ENCODE assay signal across 8 cellular contexts in genomic region chr17:80264048-80264792, GRCh38. TPM values are rescaled to one million over a fixed set of nuclear protein-coding genes. Genes with fewer than 3 reads are reported as not detected.
DNase-seq lines count a peak whose midpoint lies in the region; ATAC-seq and TF ChIP-seq lines count a peak whose summit lies in the region.

No MANE protein-coding gene starts in this region.

- H3K27ac Mint-ChIP-seq in CD14-positive monocyte, result peak overlapping the region; percentile 86 to 98 (median 96)

- peak overlapping the region; percentile 88 to 99 for H3K4me3 Mint-ChIP-seq in CD14-positive monocyte

- peaks cover 48% of the 10 kb centered on the region for H4K20me1 ChIP-seq in OCI-LY3 (ENCODE audit: insufficient read depth, low read length)

- H3K4me1 ChIP-seq in OCI-LY3 (ENCODE audit: low read length) (peaks cover 40% of the 10 kb centered on the region), ascending aorta (peaks cover 15 to 25% of the 10 kb centered on the region in 2 donors), neutrophil (ENCODE audit: control insufficient read depth in 1 of 2, insufficient read depth in 1 of 2, low read depth in 1 of 2, low read length in 1 of 2) (peaks cover 45 to 49% of the 10 kb centered on the region in 2 experiments), BE2C (peaks cover 16% of the 10 kb centered on the region)

- H3K36me3 ChIP-seq in OCI-LY3 (replicated peaks; ENCODE audit: low read depth, low read length) (peaks cover 52% of the 10 kb centered on the region), ascending aorta (peaks cover 9 to 18% of the 10 kb centered on the region in 2 donors), neutrophil (peaks cover 35% of the 10 kb centered on the region), BE2C (no peaks in the 10 kb centered on the region)

- H3K4me3 ChIP-seq in OCI-LY3 (ENCODE audit: low read length), result peak overlapping the region; percentile 93
- H3K4me3 ChIP-seq in ascending aorta, result peak overlapping the region in 1 of 2 donors; percentile 57
- peak overlapping the region; percentile 94 to 97 for H3K4me3 ChIP-seq in neutrophil (ENCODE audit: low read depth in 1 of 2, low read length in 1 of 2)
- no peak overlapping the region for H3K4me3 ChIP-seq in BE2C (ENCODE audit: low read depth, low read length)

- ATAC-seq in GM21526 (IDR thresholded peaks at IDR 0.05; ENCODE audit: low FRiP score, unreplicated experiment) (no peak), GM21390 (IDR thresholded peaks at IDR 0.05; ENCODE audit: unreplicated experiment) (no peak)

- TF ChIP-seq POLR2A in erythroblast (IDR thresholded peaks at IDR 0.05; ENCODE audit: low read length), result no peak

- TF ChIP-seq CTCF in CD14-positive monocyte (IDR thresholded peaks at IDR 0.05) (no peak), OCI-LY3 (IDR thresholded peaks at IDR 0.05; ENCODE audit: low read depth, low read length) (no peak), ascending aorta (IDR thresholded peaks at IDR 0.05) (no peak), neutrophil (IDR thresholded peaks at IDR 0.05) (no peak), BE2C (IDR thresholded peaks at IDR 0.05; ENCODE audit: low read depth, low read length) (no peak)

- H3K9ac ChIP-seq in OCI-LY3 (ENCODE audit: low read length), result peak overlapping the region; percentile 95

- no peak overlapping the region for H2AFZ ChIP-seq in OCI-LY3 (ENCODE audit: low read depth, low read length)

- H3K9me3 Mint-ChIP-seq in CD14-positive monocyte, result peaks cover 0 to 2% (median 0%) of the 10 kb centered on the region in 7 donors

- H3K4me1 Mint-ChIP-seq in CD14-positive monocyte, result peaks cover 56% of the 10 kb centered on the region

- H3K9me3 ChIP-seq in OCI-LY3 (ENCODE audit: insufficient read depth, low read length), result no peaks in the 10 kb centered on the region
- no peaks in the 10 kb centered on the region for H3K9me3 ChIP-seq in ascending aorta
- H3K9me3 ChIP-seq in neutrophil, result no peaks in the 10 kb centered on the region
- H3K9me3 ChIP-seq in BE2C, result no peaks in the 10 kb centered on the region

- H3K36me3 Mint-ChIP-seq in CD14-positive monocyte, result peaks cover 16 to 17% of the 10 kb centered on the region in 2 donors

- peaks cover 4 to 9% (median 5%) of the 10 kb centered on the region in 3 donors for H3K27me3 Mint-ChIP-seq in CD14-positive monocyte (ENCODE audit: low read depth in 3 of 3)

- intact Hi-C loops in CD14-positive monocyte (cut with micrococcal nuclease) (loop anchor here (5.0 kb wide), 5 partner anchors 42 to 172 kb away; partner anchors contain the start of genes EIF4A3 (in 2 of the 2), SGSH (in 2 of the 2), SLC26A11 (in 2 of the 2) and GAA (in 1 of the 2)), ascending aorta (cut with DNase I) (loop anchor here (5.0 kb wide), 2 partner anchors 117 to 162 kb away; partner anchors contain the start of genes EIF4A3 and GAA)

- H3K4me2 ChIP-seq in OCI-LY3 (ENCODE audit: low read length), result peak overlapping the region; percentile 97

- peaks cover 84% of the 10 kb centered on the region for H3K79me2 ChIP-seq in OCI-LY3 (ENCODE audit: low read length)

- peak overlapping the region; percentile 92 for H3K27ac ChIP-seq in OCI-LY3 (ENCODE audit: low read length)
- H3K27ac ChIP-seq in ascending aorta, result peak overlapping the region; percentile 72 to 97
- peak overlapping the region; percentile 98 for H3K27ac ChIP-seq in neutrophil

- H3K27me3 ChIP-seq in OCI-LY3 (ENCODE audit: low read depth, low read length) (no peaks in the 10 kb centered on the region), ascending aorta (no peaks in the 10 kb centered on the region), neutrophil (peaks cover 5% of the 10 kb centered on the region), BE2C (no peaks in the 10 kb centered on the region)

- DNase-seq in CD14-positive monocyte (ENCODE audit: low spot score) (no peak), ascending aorta (ENCODE audit: low spot score in 2 of 2) (no peak), BE2C (no peak), erythroblast (lab: John Stamatoyannopoulos, UW) (no peak)

RNA-seq across cellular contexts. Expression of gene RNF213, which starts 3.6 kb away (rescaled TPM):
- polyA plus RNA-seq in CD14-positive monocyte, result 10 to 100 TPM; 10.3 to 18.1 TPM
- total RNA-seq in ascending aorta, result 155 TPM
- polyA plus RNA-seq in BE2C (2012; ENCODE audit: insufficient read depth, insufficient read length, low read depth), result 37.4 TPM

RNA-seq across cellular contexts. Expression of gene SLC26A11, which starts 44.0 kb away (rescaled TPM):
- polyA plus RNA-seq in CD14-positive monocyte, result 1 to 10 TPM; 1.8 to 2.6 TPM
- 25.8 TPM for total RNA-seq in ascending aorta
- 31.9 TPM for polyA plus RNA-seq in BE2C (2012; ENCODE audit: insufficient read depth, insufficient read length, low read depth)

RNA-seq across cellular contexts. Expression of gene SGSH, which starts 44.1 kb away (rescaled TPM):
- polyA plus RNA-seq in CD14-positive monocyte, result 10 to 100 TPM; 21.1 to 31.3 TPM
- 50.9 TPM for total RNA-seq in ascending aorta
- 39.3 TPM for polyA plus RNA-seq in BE2C (2012; ENCODE audit: insufficient read depth, insufficient read length, low read depth)
